In the genomic region with DNA sequence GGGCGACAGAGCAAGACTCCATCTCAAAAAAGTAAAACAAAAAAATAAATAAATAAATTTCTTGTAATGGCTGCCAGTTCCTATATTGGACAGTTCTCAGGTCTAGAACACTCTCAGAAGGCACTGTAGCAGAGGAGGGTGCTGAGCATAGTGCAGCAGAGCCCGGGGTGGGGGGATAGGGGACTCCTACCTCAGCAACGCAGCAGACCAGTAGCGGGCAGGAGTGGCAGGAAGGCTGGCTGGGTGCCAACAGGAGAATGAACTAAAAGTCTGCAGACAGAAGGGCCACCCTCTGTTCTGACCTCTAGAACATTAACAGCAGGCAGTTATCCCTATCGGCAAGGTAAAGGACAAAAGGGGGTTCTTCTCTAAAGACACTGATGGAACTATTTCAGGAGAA, we compare ENCODE assay signal across 1 cellular context.
TF ChIP-seq lines count a peak whose summit lies in the region.

No MANE protein-coding gene starts in this region.

TF ChIP-seq in WTC11, 78 proteins besides CTCF, POLR2A, EP300 and RAD21 (continued from another document):
- TF ChIP-seq, protein P1, sequence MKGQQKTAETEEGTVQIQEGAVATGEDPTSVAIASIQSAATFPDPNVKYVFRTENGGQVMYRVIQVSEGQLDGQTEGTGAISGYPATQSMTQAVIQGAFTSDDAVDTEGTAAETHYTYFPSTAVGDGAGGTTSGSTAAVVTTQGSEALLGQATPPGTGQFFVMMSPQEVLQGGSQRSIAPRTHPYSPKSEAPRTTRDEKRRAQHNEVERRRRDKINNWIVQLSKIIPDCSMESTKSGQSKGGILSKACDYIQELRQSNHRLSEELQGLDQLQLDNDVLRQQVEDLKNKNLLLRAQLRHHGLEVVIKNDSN (CRISPR knock-in tag; IDR thresholded peaks at IDR 0.05): no peak
- TF ChIP-seq, protein P2, sequence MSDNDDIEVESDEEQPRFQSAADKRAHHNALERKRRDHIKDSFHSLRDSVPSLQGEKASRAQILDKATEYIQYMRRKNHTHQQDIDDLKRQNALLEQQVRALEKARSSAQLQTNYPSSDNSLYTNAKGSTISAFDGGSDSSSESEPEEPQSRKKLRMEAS (CRISPR knock-in tag; IDR thresholded peaks at IDR 0.05): no peak
- no peak for TF ChIP-seq TCF7 (CRISPR knock-in tag; IDR thresholded peaks at IDR 0.05; ENCODE audit: low read depth)
- TF ChIP-seq ZNF219 (CRISPR knock-in tag; IDR thresholded peaks at IDR 0.05; ENCODE audit: borderline replicate concordance): no peak
- TF ChIP-seq, protein P3, sequence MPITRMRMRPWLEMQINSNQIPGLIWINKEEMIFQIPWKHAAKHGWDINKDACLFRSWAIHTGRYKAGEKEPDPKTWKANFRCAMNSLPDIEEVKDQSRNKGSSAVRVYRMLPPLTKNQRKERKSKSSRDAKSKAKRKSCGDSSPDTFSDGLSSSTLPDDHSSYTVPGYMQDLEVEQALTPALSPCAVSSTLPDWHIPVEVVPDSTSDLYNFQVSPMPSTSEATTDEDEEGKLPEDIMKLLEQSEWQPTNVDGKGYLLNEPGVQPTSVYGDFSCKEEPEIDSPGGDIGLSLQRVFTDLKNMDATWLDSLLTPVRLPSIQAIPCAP (CRISPR knock-in tag; IDR thresholded peaks at IDR 0.05): no peak
- no peak for TF ChIP-seq ZNF263 (CRISPR knock-in tag; IDR thresholded peaks at IDR 0.05; ENCODE audit: low read depth)
- TF ChIP-seq, protein P4, sequence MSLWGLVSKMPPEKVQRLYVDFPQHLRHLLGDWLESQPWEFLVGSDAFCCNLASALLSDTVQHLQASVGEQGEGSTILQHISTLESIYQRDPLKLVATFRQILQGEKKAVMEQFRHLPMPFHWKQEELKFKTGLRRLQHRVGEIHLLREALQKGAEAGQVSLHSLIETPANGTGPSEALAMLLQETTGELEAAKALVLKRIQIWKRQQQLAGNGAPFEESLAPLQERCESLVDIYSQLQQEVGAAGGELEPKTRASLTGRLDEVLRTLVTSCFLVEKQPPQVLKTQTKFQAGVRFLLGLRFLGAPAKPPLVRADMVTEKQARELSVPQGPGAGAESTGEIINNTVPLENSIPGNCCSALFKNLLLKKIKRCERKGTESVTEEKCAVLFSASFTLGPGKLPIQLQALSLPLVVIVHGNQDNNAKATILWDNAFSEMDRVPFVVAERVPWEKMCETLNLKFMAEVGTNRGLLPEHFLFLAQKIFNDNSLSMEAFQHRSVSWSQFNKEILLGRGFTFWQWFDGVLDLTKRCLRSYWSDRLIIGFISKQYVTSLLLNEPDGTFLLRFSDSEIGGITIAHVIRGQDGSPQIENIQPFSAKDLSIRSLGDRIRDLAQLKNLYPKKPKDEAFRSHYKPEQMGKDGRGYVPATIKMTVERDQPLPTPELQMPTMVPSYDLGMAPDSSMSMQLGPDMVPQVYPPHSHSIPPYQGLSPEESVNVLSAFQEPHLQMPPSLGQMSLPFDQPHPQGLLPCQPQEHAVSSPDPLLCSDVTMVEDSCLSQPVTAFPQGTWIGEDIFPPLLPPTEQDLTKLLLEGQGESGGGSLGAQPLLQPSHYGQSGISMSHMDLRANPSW (CRISPR knock-in tag; conservative IDR thresholded peaks at IDR 0.05; ENCODE audit: low read depth): no peak
- TF ChIP-seq, protein P5, sequence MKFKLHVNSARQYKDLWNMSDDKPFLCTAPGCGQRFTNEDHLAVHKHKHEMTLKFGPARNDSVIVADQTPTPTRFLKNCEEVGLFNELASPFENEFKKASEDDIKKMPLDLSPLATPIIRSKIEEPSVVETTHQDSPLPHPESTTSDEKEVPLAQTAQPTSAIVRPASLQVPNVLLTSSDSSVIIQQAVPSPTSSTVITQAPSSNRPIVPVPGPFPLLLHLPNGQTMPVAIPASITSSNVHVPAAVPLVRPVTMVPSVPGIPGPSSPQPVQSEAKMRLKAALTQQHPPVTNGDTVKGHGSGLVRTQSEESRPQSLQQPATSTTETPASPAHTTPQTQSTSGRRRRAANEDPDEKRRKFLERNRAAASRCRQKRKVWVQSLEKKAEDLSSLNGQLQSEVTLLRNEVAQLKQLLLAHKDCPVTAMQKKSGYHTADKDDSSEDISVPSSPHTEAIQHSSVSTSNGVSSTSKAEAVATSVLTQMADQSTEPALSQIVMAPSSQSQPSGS (CRISPR knock-in tag; IDR thresholded peaks at IDR 0.05; ENCODE audit: borderline replicate concordance, low read depth): no peak
TF ChIP-seq in WTC11: peak in this region for 0.
